Comparison of ENCODE assay signal across 8 cellular contexts in the genomic region with DNA sequence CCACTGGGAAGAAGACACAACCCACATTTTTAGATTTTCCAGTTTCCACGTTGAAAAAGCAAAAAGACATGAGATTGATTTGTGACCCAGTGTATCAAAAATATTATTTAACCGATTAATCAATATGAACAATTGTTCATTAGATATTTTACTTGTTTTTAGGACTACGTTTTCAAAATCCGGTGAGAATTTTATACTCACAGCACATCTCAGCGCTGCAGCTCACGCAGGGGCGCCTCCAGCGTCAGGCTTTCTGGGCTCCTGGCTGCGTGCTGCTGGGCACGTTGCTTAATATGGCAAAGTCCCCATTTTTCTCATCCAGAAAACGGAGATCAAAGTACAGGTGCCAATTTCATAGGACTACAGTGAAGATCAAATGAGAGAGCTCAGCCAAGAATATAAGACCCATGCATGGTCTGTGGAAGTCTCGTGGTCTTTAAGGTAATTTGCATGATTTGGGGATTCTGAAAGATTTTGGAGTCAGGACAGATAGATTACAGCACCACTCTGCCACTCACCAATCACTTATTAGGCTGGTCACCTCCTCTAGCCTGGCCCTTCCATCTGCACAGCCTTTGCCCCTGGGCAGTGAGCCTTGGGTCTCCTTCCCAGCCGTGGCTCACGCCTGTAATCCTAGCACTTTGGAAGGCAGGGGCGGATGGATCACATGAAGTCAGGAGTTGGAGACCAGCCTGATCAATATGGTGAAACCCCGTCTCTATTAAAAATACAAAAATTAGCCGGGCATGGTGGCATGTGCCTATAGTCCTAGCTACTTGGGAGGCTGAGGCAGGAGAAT.
DNase-seq lines count a peak whose midpoint lies in the region; ATAC-seq, FAIRE-seq and TF ChIP-seq lines count a peak whose summit lies in the region.

No MANE protein-coding gene starts in this region.

- peak overlapping the region; percentile 44; the same call in 1 of the 2 replicates for H3K4me3 ChIP-seq in GM08714 (ENCODE audit: low read length)

- TF ChIP-seq POLR2A in GM18505 (IDR thresholded peaks at IDR 0.05; ENCODE audit: borderline replicate concordance, extremely low read depth, insufficient read depth, insufficient read length) = no peak

- ATAC-seq in GM19467 (IDR thresholded peaks at IDR 0.05; ENCODE audit: unreplicated experiment) (no peak), GM18505 (IDR thresholded peaks at IDR 0.05; ENCODE audit: unreplicated experiment) (no peak)

- DNase-seq in NCI-H82 treated with DMSO at 0.1 percent for 48 hours (lab: John Stamatoyannopoulos, UW; ENCODE audit: unreplicated experiment) = peak; percentile 16
- peak; percentile 16 for DNase-seq in dedifferentiated amniotic fluid mesenchymal stem cell (ENCODE audit: extremely low spot score)
- DNase-seq in midbrain (lab: John Stamatoyannopoulos, UW) = peak; percentile 71
- peak; percentile 44 for DNase-seq in urothelium cell line (ENCODE audit: low spot score)
- no peak for DNase-seq in SW 1271 (lab: John Stamatoyannopoulos, UW)

- FAIRE-seq in urothelium cell line (lab: Jason Lieb, UNC) = no peak

Comparison
In these comparisons a context has a peak if more than half of its experiments do, and no peak if none do; other contexts are left out.
1. DNase-seq: peak in NCI-H82 treated with DMSO at 0.1 percent for 48 hours (single experiment), dedifferentiated amniotic fluid mesenchymal stem cell (single experiment), midbrain (single experiment) and urothelium cell line (single experiment); none in SW 1271 (0 of 2).